ENCODE assay signal across 21 cellular contexts in genomic region chr3:140384876-140385275, GRCh38.
"Had no signal": no experiment of that assay in that cellular context is flagged by ENCODE, and none has a peak within 500 bp of the region (broad histone marks: within the 10 kb centered on the region; RNA-seq: fewer than 3 reads in every experiment).

No MANE protein-coding gene starts in this region.

- H3K36me3 Mint-ChIP-seq: naive thymus-derived CD8-positive, alpha-beta T cell; stimulated activated naive B cell treated with anti-CD40 and anti-IgM and Interleukin-4, amounts not matched to agents 10 μg/mL and 1 μg/mL and 100 μg/mL, for 72 hours had no signal

- H3K27me3 Mint-ChIP-seq: effector memory CD8-positive, alpha-beta T cell; stimulated activated naive B cell treated with anti-CD40 and anti-IgM and Interleukin-4, amounts not matched to agents 10 μg/mL and 1 μg/mL and 100 μg/mL, for 72 hours; stimulated activated naive CD8-positive, alpha-beta T cell treated with anti-CD3 and anti-CD28 coated beads, Interleukin-15, amount 100 ng/mL, for 72 hours had no signal

- H3K36me3 ChIP-seq: heart left ventricle, pancreas, prostate gland, right lobe of liver, thoracic aorta, transverse colon had no signal

- H3K4me1 ChIP-seq: pancreas, prostate gland, transverse colon had no signal

- H3K9me3 ChIP-seq: heart left ventricle, pancreas, prostate gland, right lobe of liver, thoracic aorta, transverse colon had no signal

- DNase-seq: central memory CD4-positive, alpha-beta T cell; cortex of kidney; effector memory CD8-positive, alpha-beta T cell; foreskin melanocyte; heart left ventricle; hippocampal formation; mesendoderm; naive thymus-derived CD8-positive, alpha-beta T cell; occipital lobe; pancreas; retina; right lobe of liver; stimulated activated CD4-positive, alpha-beta T cell treated with anti-CD3 and anti-CD28 coated beads, Interleukin-2, amount 100 ng/mL, for 24 hours; stimulated activated CD4-positive, alpha-beta T cell treated with anti-CD3 and anti-CD28 coated beads, Interleukin-4, amount 100 ng/mL, for 4 hours; stimulated activated naive B cell treated with anti-CD40 and anti-IgM and Interleukin-4, amounts not matched to agents 10 μg/mL and 1 μg/mL and 100 μg/mL, for 72 hours; stimulated activated naive CD8-positive, alpha-beta T cell treated with anti-CD3 and anti-CD28 coated beads, Interleukin-15, amount 100 ng/mL, for 72 hours; transverse colon had no signal

- ATAC-seq: effector memory CD8-positive, alpha-beta T cell; heart left ventricle; naive thymus-derived CD8-positive, alpha-beta T cell; pancreas; right lobe of liver; stimulated activated naive B cell treated with anti-CD40 and anti-IgM and Interleukin-4, amounts not matched to agents 10 μg/mL and 1 μg/mL and 100 μg/mL, for 72 hours; stimulated activated naive CD8-positive, alpha-beta T cell treated with anti-CD3 and anti-CD28 coated beads, Interleukin-15, amount 100 ng/mL, for 72 hours had no signal

- H3K4me1 Mint-ChIP-seq: naive thymus-derived CD8-positive, alpha-beta T cell; neural crest cell; stimulated activated naive B cell treated with anti-CD40 and anti-IgM and Interleukin-4, amounts not matched to agents 10 μg/mL and 1 μg/mL and 100 μg/mL, for 72 hours; stimulated activated naive CD8-positive, alpha-beta T cell treated with anti-CD3 and anti-CD28 coated beads, Interleukin-15, amount 100 ng/mL, for 72 hours had no signal

- H3K27me3 ChIP-seq: heart left ventricle, pancreas, right lobe of liver, transverse colon had no signal

- H3K9me3 Mint-ChIP-seq: stimulated activated naive CD8-positive, alpha-beta T cell treated with anti-CD3 and anti-CD28 coated beads, Interleukin-15, amount 100 ng/mL, for 72 hours had no signal

- H3K4me3 Mint-ChIP-seq: effector memory CD8-positive, alpha-beta T cell; naive thymus-derived CD8-positive, alpha-beta T cell; neural crest cell; stimulated activated naive B cell treated with anti-CD40 and anti-IgM and Interleukin-4, amounts not matched to agents 10 μg/mL and 1 μg/mL and 100 μg/mL, for 72 hours; stimulated activated naive CD8-positive, alpha-beta T cell treated with anti-CD3 and anti-CD28 coated beads, Interleukin-15, amount 100 ng/mL, for 72 hours had no signal

- H3K4me3 ChIP-seq: heart left ventricle, pancreas, prostate gland, right lobe of liver, skin epidermis, thoracic aorta, transverse colon had no signal

- H3K27ac Mint-ChIP-seq: effector memory CD8-positive, alpha-beta T cell; naive thymus-derived CD8-positive, alpha-beta T cell; stimulated activated naive B cell treated with anti-CD40 and anti-IgM and Interleukin-4, amounts not matched to agents 10 μg/mL and 1 μg/mL and 100 μg/mL, for 72 hours had no signal

- H3K27ac ChIP-seq: heart left ventricle, pancreas, prostate gland, right lobe of liver, skin epidermis, thoracic aorta, transverse colon had no signal
